In genomic region chr1:210373878-210374599, GRCh38 we compare ENCODE assay signal across 2 cellular contexts.
TF ChIP-seq lines count a peak whose summit lies in the region.

No MANE protein-coding gene starts in this region.

TF ChIP-seq in HEK293T, 16 proteins besides CTCF, POLR2A, EP300 and RAD21 (continued from another document):
- TF ChIP-seq L3MBTL2 (conservative IDR thresholded peaks at IDR 0.05) (0 out of 2 replicates have a peak, but pooled peaks have one; percentile 33), SUZ12 (IDR thresholded peaks at IDR 0.05) (no peak), CTBP1 (IDR thresholded peaks at IDR 0.05; ENCODE audit: borderline replicate concordance) (peak; percentile 57; the same call in 1 of the 2 replicates), FOXA1 (IDR thresholded peaks at IDR 0.05) (no peak), ELF4 (IDR thresholded peaks at IDR 0.05) (peak; percentile 94), BHLHE40 (IDR thresholded peaks at IDR 0.05; ENCODE audit: borderline replicate concordance) (peak; percentile 42; the same call in 1 of the 2 replicates), LEF1 (IDR thresholded peaks at IDR 0.05; ENCODE audit: borderline replicate concordance) (peak; percentile 65; the same call in 1 of the 2 replicates)
TF ChIP-seq in HEK293T: peak in this region for 10.

TF ChIP-seq in HepG2, 621 proteins besides CTCF, POLR2A, EP300 and RAD21 (continued from another document and continues in another):
- TF ChIP-seq ZFYVE20 (CRISPR knock-in tag; IDR thresholded peaks at IDR 0.05; ENCODE audit: borderline replicate concordance, low read depth): no peak
- TF ChIP-seq MIXL1 (CRISPR knock-in tag; IDR thresholded peaks at IDR 0.05): peak; percentile 81
- peak; percentile 94 for TF ChIP-seq FOXA3 (CRISPR knock-in tag; IDR thresholded peaks at IDR 0.05)
- TF ChIP-seq ZFAT (CRISPR knock-in tag; conservative IDR thresholded peaks at IDR 0.05): no peak
- peak; percentile 37; the same call in 1 of the 2 replicates for TF ChIP-seq ZKSCAN8 (CRISPR knock-in tag; IDR thresholded peaks at IDR 0.05; ENCODE audit: borderline replicate concordance)
- peak; percentile 62; the same call in 1 of the 2 replicates for TF ChIP-seq THRA (CRISPR knock-in tag; IDR thresholded peaks at IDR 0.05; ENCODE audit: borderline replicate concordance)
- TF ChIP-seq ZFY (CRISPR knock-in tag; IDR thresholded peaks at IDR 0.05): no peak
- TF ChIP-seq, protein P1, sequence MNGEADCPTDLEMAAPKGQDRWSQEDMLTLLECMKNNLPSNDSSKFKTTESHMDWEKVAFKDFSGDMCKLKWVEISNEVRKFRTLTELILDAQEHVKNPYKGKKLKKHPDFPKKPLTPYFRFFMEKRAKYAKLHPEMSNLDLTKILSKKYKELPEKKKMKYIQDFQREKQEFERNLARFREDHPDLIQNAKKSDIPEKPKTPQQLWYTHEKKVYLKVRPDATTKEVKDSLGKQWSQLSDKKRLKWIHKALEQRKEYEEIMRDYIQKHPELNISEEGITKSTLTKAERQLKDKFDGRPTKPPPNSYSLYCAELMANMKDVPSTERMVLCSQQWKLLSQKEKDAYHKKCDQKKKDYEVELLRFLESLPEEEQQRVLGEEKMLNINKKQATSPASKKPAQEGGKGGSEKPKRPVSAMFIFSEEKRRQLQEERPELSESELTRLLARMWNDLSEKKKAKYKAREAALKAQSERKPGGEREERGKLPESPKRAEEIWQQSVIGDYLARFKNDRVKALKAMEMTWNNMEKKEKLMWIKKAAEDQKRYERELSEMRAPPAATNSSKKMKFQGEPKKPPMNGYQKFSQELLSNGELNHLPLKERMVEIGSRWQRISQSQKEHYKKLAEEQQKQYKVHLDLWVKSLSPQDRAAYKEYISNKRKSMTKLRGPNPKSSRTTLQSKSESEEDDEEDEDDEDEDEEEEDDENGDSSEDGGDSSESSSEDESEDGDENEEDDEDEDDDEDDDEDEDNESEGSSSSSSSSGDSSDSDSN (CRISPR knock-in tag; IDR thresholded peaks at IDR 0.05): no peak
- no peak for TF ChIP-seq MLXIP (CRISPR knock-in tag; IDR thresholded peaks at IDR 0.05; ENCODE audit: borderline replicate concordance)
- TF ChIP-seq ADNP (CRISPR knock-in tag; IDR thresholded peaks at IDR 0.05): no peak
- TF ChIP-seq GPN1 (CRISPR knock-in tag; IDR thresholded peaks at IDR 0.05; ENCODE audit: borderline replicate concordance): no peak
- no peak for TF ChIP-seq NPAS2 (CRISPR knock-in tag; IDR thresholded peaks at IDR 0.05; ENCODE audit: borderline replicate concordance)
- no peak for TF ChIP-seq ZNF766 (CRISPR knock-in tag; IDR thresholded peaks at IDR 0.05; ENCODE audit: borderline replicate concordance)
- no peak for TF ChIP-seq IKZF4 (CRISPR knock-in tag; IDR thresholded peaks at IDR 0.05; ENCODE audit: borderline replicate concordance, low read depth, not compliant biosample characterization)
- TF ChIP-seq ZNF724P (CRISPR knock-in tag; IDR thresholded peaks at IDR 0.05; ENCODE audit: borderline replicate concordance): no peak
- TF ChIP-seq, protein P2, sequence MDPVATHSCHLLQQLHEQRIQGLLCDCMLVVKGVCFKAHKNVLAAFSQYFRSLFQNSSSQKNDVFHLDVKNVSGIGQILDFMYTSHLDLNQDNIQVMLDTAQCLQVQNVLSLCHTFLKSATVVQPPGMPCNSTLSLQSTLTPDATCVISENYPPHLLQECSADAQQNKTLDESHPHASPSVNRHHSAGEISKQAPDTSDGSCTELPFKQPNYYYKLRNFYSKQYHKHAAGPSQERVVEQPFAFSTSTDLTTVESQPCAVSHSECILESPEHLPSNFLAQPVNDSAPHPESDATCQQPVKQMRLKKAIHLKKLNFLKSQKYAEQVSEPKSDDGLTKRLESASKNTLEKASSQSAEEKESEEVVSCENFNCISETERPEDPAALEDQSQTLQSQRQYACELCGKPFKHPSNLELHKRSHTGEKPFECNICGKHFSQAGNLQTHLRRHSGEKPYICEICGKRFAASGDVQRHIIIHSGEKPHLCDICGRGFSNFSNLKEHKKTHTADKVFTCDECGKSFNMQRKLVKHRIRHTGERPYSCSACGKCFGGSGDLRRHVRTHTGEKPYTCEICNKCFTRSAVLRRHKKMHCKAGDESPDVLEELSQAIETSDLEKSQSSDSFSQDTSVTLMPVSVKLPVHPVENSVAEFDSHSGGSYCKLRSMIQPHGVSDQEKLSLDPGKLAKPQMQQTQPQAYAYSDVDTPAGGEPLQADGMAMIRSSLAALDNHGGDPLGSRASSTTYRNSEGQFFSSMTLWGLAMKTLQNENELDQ (CRISPR knock-in tag; IDR thresholded peaks at IDR 0.05; ENCODE audit: borderline replicate concordance): no peak
- TF ChIP-seq FOXK2 (IDR thresholded peaks at IDR 0.05): no peak
- TF ChIP-seq TCF12 (IDR thresholded peaks at IDR 0.05): no peak
- no peak for TF ChIP-seq TCF12 (CRISPR knock-in tag; IDR thresholded peaks at IDR 0.05)
- peak; percentile 94 for TF ChIP-seq ZGPAT (CRISPR knock-in tag; IDR thresholded peaks at IDR 0.05)
- TF ChIP-seq ZNF274 (CRISPR knock-in tag; IDR thresholded peaks at IDR 0.05): no peak
- no peak for TF ChIP-seq KLF9 (CRISPR knock-in tag; IDR thresholded peaks at IDR 0.05; ENCODE audit: low read depth)
- TF ChIP-seq, protein P3, sequence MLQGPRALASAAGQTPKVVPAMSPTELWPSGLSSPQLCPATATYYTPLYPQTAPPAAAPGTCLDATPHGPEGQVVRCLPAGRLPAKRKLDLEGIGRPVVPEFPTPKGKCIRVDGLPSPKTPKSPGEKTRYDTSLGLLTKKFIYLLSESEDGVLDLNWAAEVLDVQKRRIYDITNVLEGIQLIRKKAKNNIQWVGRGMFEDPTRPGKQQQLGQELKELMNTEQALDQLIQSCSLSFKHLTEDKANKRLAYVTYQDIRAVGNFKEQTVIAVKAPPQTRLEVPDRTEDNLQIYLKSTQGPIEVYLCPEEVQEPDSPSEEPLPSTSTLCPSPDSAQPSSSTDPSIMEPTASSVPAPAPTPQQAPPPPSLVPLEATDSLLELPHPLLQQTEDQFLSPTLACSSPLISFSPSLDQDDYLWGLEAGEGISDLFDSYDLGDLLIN (CRISPR knock-in tag; IDR thresholded peaks at IDR 0.05; ENCODE audit: borderline replicate concordance): no peak
- TF ChIP-seq HOXA9 (CRISPR knock-in tag; IDR thresholded peaks at IDR 0.05; ENCODE audit: borderline replicate concordance): no peak
- no peak for TF ChIP-seq CEBPZ (IDR thresholded peaks at IDR 0.05; ENCODE audit: low read length)
- TF ChIP-seq SPEN (CRISPR knock-in tag; IDR thresholded peaks at IDR 0.05; ENCODE audit: low read depth): no peak
- TF ChIP-seq, protein P4, sequence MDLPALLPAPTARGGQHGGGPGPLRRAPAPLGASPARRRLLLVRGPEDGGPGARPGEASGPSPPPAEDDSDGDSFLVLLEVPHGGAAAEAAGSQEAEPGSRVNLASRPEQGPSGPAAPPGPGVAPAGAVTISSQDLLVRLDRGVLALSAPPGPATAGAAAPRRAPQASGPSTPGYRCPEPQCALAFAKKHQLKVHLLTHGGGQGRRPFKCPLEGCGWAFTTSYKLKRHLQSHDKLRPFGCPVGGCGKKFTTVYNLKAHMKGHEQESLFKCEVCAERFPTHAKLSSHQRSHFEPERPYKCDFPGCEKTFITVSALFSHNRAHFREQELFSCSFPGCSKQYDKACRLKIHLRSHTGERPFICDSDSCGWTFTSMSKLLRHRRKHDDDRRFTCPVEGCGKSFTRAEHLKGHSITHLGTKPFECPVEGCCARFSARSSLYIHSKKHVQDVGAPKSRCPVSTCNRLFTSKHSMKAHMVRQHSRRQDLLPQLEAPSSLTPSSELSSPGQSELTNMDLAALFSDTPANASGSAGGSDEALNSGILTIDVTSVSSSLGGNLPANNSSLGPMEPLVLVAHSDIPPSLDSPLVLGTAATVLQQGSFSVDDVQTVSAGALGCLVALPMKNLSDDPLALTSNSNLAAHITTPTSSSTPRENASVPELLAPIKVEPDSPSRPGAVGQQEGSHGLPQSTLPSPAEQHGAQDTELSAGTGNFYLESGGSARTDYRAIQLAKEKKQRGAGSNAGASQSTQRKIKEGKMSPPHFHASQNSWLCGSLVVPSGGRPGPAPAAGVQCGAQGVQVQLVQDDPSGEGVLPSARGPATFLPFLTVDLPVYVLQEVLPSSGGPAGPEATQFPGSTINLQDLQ (CRISPR knock-in tag; IDR thresholded peaks at IDR 0.05): no peak
- TF ChIP-seq JUNB (CRISPR knock-in tag; IDR thresholded peaks at IDR 0.05; ENCODE audit: borderline replicate concordance): peak; percentile 88
- TF ChIP-seq PHF5A (CRISPR knock-in tag; IDR thresholded peaks at IDR 0.05; ENCODE audit: low read depth, unreplicated experiment): no peak
- TF ChIP-seq, protein P5, sequence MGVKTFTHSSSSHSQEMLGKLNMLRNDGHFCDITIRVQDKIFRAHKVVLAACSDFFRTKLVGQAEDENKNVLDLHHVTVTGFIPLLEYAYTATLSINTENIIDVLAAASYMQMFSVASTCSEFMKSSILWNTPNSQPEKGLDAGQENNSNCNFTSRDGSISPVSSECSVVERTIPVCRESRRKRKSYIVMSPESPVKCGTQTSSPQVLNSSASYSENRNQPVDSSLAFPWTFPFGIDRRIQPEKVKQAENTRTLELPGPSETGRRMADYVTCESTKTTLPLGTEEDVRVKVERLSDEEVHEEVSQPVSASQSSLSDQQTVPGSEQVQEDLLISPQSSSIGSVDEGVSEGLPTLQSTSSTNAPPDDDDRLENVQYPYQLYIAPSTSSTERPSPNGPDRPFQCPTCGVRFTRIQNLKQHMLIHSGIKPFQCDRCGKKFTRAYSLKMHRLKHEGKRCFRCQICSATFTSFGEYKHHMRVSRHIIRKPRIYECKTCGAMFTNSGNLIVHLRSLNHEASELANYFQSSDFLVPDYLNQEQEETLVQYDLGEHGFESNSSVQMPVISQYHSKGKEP (CRISPR knock-in tag; IDR thresholded peaks at IDR 0.05): no peak
- no peak for TF ChIP-seq ZNF713 (CRISPR knock-in tag; IDR thresholded peaks at IDR 0.05)
- TF ChIP-seq SRSF1 (optimal IDR thresholded peaks at IDR 0.05; ENCODE audit: low read depth, low read length): no peak
- no peak for TF ChIP-seq CHCHD3 (CRISPR knock-in tag; IDR thresholded peaks at IDR 0.05)
- no peak for TF ChIP-seq BCL3 (CRISPR knock-in tag; IDR thresholded peaks at IDR 0.05)
